13 cellular contexts compared by ENCODE assay signal in the genomic region with DNA sequence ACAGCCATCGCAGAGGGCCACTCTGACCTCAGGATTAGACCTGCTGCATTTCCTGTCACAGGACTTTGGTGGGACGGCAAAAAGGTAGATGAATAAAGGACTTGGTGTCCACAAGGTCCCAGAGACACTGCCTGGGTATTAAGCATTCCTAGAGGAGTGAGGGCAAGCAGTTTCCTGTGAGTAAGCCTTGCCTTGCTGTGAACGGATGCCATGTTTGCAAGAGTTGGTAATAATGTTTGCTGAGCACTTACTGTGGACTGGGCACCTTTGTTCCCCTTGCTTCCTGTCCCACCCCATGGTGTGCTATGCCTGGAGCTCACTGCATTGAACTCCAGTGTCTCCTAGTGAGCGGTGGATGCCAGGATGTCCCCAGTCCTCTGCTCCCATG.
DNase-seq lines count a peak whose midpoint lies in the region; ATAC-seq and TF ChIP-seq lines count a peak whose summit lies in the region.
"Had no signal": no experiment of that assay in that cellular context is flagged by ENCODE, and none has a peak within 500 bp of the region (broad histone marks: within the 10 kb centered on the region; RNA-seq: fewer than 3 reads in every experiment).

No MANE protein-coding gene starts in this region.

- no peaks in the 10 kb centered on the region for H3K9me3 ChIP-seq in PC-3 (ENCODE audit: low read length)
- H3K9me3 ChIP-seq: Caco-2 had no signal

- ATAC-seq in PC-3 (0 out of 2 replicates have a peak, but pooled peaks have one; percentile 29), HG02610 (IDR thresholded peaks at IDR 0.05; ENCODE audit: unreplicated experiment) (no peak), HG03520 (IDR thresholded peaks at IDR 0.05; ENCODE audit: unreplicated experiment) (no peak), HG03039 (IDR thresholded peaks at IDR 0.05; ENCODE audit: unreplicated experiment) (no peak)
- no peak for ATAC-seq in stimulated activated memory B cell treated with anti-CD40 and anti-IgM and Interleukin-4, amounts not matched to agents 10 μg/mL and 1 μg/mL and 100 μg/mL, for 72 hours

- H4K20me1 ChIP-seq in PC-3 (ENCODE audit: low read length), result no peaks in the 10 kb centered on the region

- no peak for TF ChIP-seq CTCF in PC-3 (conservative IDR thresholded peaks at IDR 0.05; ENCODE audit: low read depth, low read length)

- DNase-seq in NCI-H748 (lab: John Stamatoyannopoulos, UW; ENCODE audit: unreplicated experiment) (peak; percentile 21), NCI-H748 treated with DMSO at 0.1 percent for 48 hours (lab: John Stamatoyannopoulos, UW) (no peak), PC-3 (peak; percentile 47), fibroblast of peridontal ligament (ENCODE audit: extremely low read depth) (peak; percentile 33)
- DNase-seq: activated B cell treated with CpG ODN at 0.5 μM for 24 hours, Caco-2, hypothalamus, NCI-H2081, substantia nigra had no signal

- H3K4me2 ChIP-seq in PC-3 (ENCODE audit: low read length), result no peak overlapping the region

- no TSS peak for BruUV-seq in PC-3 (replicated peaks; lab: Mats Ljungman, UMichigan)

- H3K36me3 Mint-ChIP-seq in stimulated activated memory B cell treated with anti-CD40 and anti-IgM and Interleukin-4, amounts not matched to agents 10 μg/mL and 1 μg/mL and 100 μg/mL, for 72 hours, result peaks cover 11% of the 10 kb centered on the region

- H3K79me2 ChIP-seq in PC-3 (ENCODE audit: low read length), result no peaks in the 10 kb centered on the region

- POLR2A ChIA-PET in PC-3 (lab: Charles Lee; ENCODE audit: unreplicated experiment), result no interaction called here

- peak overlapping the region; percentile 23; the same call in 1 of the 2 replicates for H3K9ac ChIP-seq in PC-3 (ENCODE audit: low read length)

- no peak overlapping the region for H3K4me3 ChIP-seq in PC-3 (ENCODE audit: low read length)

- H3K4me1 ChIP-seq in PC-3 (ENCODE audit: insufficient read depth, low read length), result peaks cover 20% of the 10 kb centered on the region
- H3K4me1 ChIP-seq: Caco-2 had no signal

- no peaks in the 10 kb centered on the region for H3F3A ChIP-seq in PC-3 (ENCODE audit: low read length, unreplicated experiment)

- peaks cover 19% of the 10 kb centered on the region for H3K4me1 Mint-ChIP-seq in stimulated activated memory B cell treated with anti-CD40 and anti-IgM and Interleukin-4, amounts not matched to agents 10 μg/mL and 1 μg/mL and 100 μg/mL, for 72 hours

- no peaks in the 10 kb centered on the region for H3K27me3 ChIP-seq in PC-3 (ENCODE audit: low read length)

- no peak overlapping the region; the same call in 1 of the 2 replicates for H2AFZ ChIP-seq in PC-3 (ENCODE audit: low read length)

- peak overlapping the region; percentile 70 for H3K4me3 Mint-ChIP-seq in stimulated activated memory B cell treated with anti-CD40 and anti-IgM and Interleukin-4, amounts not matched to agents 10 μg/mL and 1 μg/mL and 100 μg/mL, for 72 hours

- intact Hi-C loops in PC-3 (cut with micrococcal nuclease), result no loop called here

- H3K9me2 ChIP-seq in PC-3 (replicated peaks; ENCODE audit: low read length), result no peaks in the 10 kb centered on the region

- H3K9me3 Mint-ChIP-seq in stimulated activated memory B cell treated with anti-CD40 and anti-IgM and Interleukin-4, amounts not matched to agents 10 μg/mL and 1 μg/mL and 100 μg/mL, for 72 hours, result peaks cover 4% of the 10 kb centered on the region
- H3K9me3 Mint-ChIP-seq: activated B cell treated with CpG ODN at 0.5 μM for 24 hours had no signal

- peak overlapping the region; percentile 78 for H3K27ac Mint-ChIP-seq in stimulated activated memory B cell treated with anti-CD40 and anti-IgM and Interleukin-4, amounts not matched to agents 10 μg/mL and 1 μg/mL and 100 μg/mL, for 72 hours
- H3K27ac Mint-ChIP-seq: activated B cell treated with CpG ODN at 0.5 μM for 24 hours had no signal

- H3K27me3 Mint-ChIP-seq in stimulated activated memory B cell treated with anti-CD40 and anti-IgM and Interleukin-4, amounts not matched to agents 10 μg/mL and 1 μg/mL and 100 μg/mL, for 72 hours, result peaks cover 23% of the 10 kb centered on the region

- H3K27ac ChIP-seq in PC-3 (ENCODE audit: low read length), result peak overlapping the region; percentile 78

- H3K36me3 ChIP-seq in PC-3 (ENCODE audit: low read depth, low read length), result no peaks in the 10 kb centered on the region

- CTCF ChIA-PET in PC-3 (lab: Charles Lee), result no interaction called here
